Comparison of ENCODE assay signal across 1 cellular context in genomic region chr22:20094158-20094807, GRCh38.
TF ChIP-seq lines count a peak whose summit lies in the region.

No MANE protein-coding gene starts in this region.

TF ChIP-seq in K562, 482 proteins besides CTCF, POLR2A, EP300 and RAD21 (continued from another document):
- TF ChIP-seq PBX2 (CRISPR knock-in tag; IDR thresholded peaks at IDR 0.05; ENCODE audit: low read depth) (no peak; the same call in 1 of the 2 replicates), PBX2 (tag; conservative IDR thresholded peaks at IDR 0.05; ENCODE audit: low read depth) (no peak), KLF13 (tag; IDR thresholded peaks at IDR 0.05; ENCODE audit: borderline replicate concordance, low read depth) (no peak), SAFB2 (IDR thresholded peaks at IDR 0.05; ENCODE audit: borderline replicate concordance, low read depth, low read length, severe bottlenecking) (no peak), PTRF (tag; IDR thresholded peaks at IDR 0.05) (no peak), ZNF586 (CRISPR knock-in tag; conservative IDR thresholded peaks at IDR 0.05) (no peak), ZNF146 (CRISPR knock-in tag; IDR thresholded peaks at IDR 0.05; ENCODE audit: unreplicated experiment) (no peak), TSHZ1 (CRISPR knock-in tag; IDR thresholded peaks at IDR 0.05) (no peak), RBM14 (IDR thresholded peaks at IDR 0.05; ENCODE audit: borderline replicate concordance, insufficient read depth, low read depth, low read length) (0 out of 2 replicates have a peak, but pooled peaks have one; percentile 83), MTA3 (IDR thresholded peaks at IDR 0.05; ENCODE audit: borderline replicate concordance) (no peak), EP400 (IDR thresholded peaks at IDR 0.05) (no peak), HINFP (tag; conservative IDR thresholded peaks at IDR 0.05; ENCODE audit: low read depth) (no peak), YY1 (IDR thresholded peaks at IDR 0.05; ENCODE audit: borderline replicate concordance in 1 of 3, control insufficient read depth in 1 of 3, extremely low read depth in 1 of 3, insufficient read depth in 3 of 3, insufficient read length in 1 of 3, insufficient replicate concordance in 2 of 3, low read depth in 1 of 3, low read length in 2 of 3) (peak in 1 of 3 experiments; percentile 25), EZH2 (IDR thresholded peaks at IDR 0.05; ENCODE audit: borderline replicate concordance, low read depth, low read length) (no peak), MIER1 (IDR thresholded peaks at IDR 0.05; ENCODE audit: low read depth) (no peak), E2F1 (CRISPR knock-in tag; IDR thresholded peaks at IDR 0.05) (0 out of 2 replicates have a peak, but pooled peaks have one; percentile 36), MAFF (IDR thresholded peaks at IDR 0.05; ENCODE audit: low read length) (no peak)
